Comparison of ENCODE assay signal across 8 cellular contexts in the genomic region with DNA sequence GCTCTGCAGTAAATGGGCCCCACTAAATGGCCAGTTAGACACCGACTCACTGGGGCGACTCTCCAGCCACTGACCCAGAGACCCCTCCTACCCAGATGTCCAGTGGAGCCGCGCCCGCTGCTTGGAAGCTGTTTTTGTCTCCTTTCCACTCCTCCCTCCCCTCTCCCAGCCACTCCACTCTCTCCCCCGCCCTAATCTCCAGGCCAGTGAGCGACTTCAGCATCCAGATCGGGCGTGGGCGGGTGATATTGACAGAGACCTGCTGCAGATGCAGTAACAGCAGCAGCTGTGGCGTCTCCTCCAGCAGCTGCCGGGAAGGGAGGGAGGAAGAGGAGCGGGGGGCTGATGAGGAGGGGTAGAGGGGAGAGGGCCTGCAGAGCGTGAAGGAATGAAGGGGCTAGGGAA. TPM values are rescaled to one million over a fixed set of nuclear protein-coding genes. Genes with fewer than 3 reads are reported as not detected.
DNase-seq lines count a peak whose midpoint lies in the region; ATAC-seq, FAIRE-seq and TF ChIP-seq lines count a peak whose summit lies in the region.

A gene (minus strand): TSS at position 110 of the 405 bp plus-strand sequence. CDS start 16,553 bp downstream, outside the sequence.

- FAIRE-seq in H54 (lab: Jason Lieb, UNC), result no peak

- H3K27ac ChIP-seq in SJCRH30 (no peak within 1 kb of the TSS), rectal smooth muscle tissue (ENCODE audit: low read depth, low read length) (peak within 1 kb of the TSS; percentile 79)

- intact Hi-C loops in left cardiac atrium (cut with DNase I), result no loop called here

- H3K4me1 ChIP-seq in SJCRH30 (no peaks in the 10 kb centered on the region), rectal smooth muscle tissue (ENCODE audit: control insufficient read depth, insufficient read depth, low read length) (peaks cover 11% of the 10 kb centered on the region)

- no peaks in the 10 kb centered on the region for H3K36me3 ChIP-seq in SJCRH30
- no peaks in the 10 kb centered on the region for H3K36me3 ChIP-seq in rectal smooth muscle tissue (ENCODE audit: control insufficient read depth, insufficient read depth, low read length)

- ATAC-seq in left cardiac atrium, result peak; percentile 83 to 97
- no peak for ATAC-seq in GM18520 (IDR thresholded peaks at IDR 0.05; ENCODE audit: unreplicated experiment)
- no peak for ATAC-seq in HG03039 (IDR thresholded peaks at IDR 0.05; ENCODE audit: unreplicated experiment)

- H3K9me3 ChIP-seq in SJCRH30 (replicated peaks), result 0 out of 2 replicates have a peak, but pooled peaks cover 2% of the 10 kb centered on the region

- DNase-seq in H54 (ENCODE audit: insufficient read length, low spot score) (peak; percentile 7), SJCRH30 (peak; percentile 71 to 79), left cardiac atrium (peak; percentile 82), T-helper 2 cell (no peak), GOT3 (lab: John Stamatoyannopoulos, UW) (no peak)

- H3K27me3 ChIP-seq in SJCRH30, result no peaks in the 10 kb centered on the region
- no peaks in the 10 kb centered on the region for H3K27me3 ChIP-seq in rectal smooth muscle tissue (ENCODE audit: control insufficient read depth, insufficient read depth, low read length)

- H3K9ac ChIP-seq in rectal smooth muscle tissue (ENCODE audit: low read length), result peak within 1 kb of the TSS; percentile 70

- peak within 1 kb of the TSS; percentile 39 for H3K4me3 ChIP-seq in SJCRH30
- H3K4me3 ChIP-seq in rectal smooth muscle tissue (ENCODE audit: low read length), result peak within 1 kb of the TSS; percentile 76

- TF ChIP-seq POLR2A in H54 (IDR thresholded peaks at IDR 0.05; ENCODE audit: low read depth, low read length), result no peak

RNA-seq across cellular contexts. Expression of the gene that starts here (rescaled TPM):
- total RNA-seq in SJCRH30 (2014; rRNA removed; shearing (Covaris generic)), result 0.13 and 0.18 TPM in 2 replicates
- total RNA-seq in left cardiac atrium, result 10 to 100 TPM; 10.7 to 27.5 TPM

Comparison
In these comparisons a context has a peak if more than half of its experiments do, and no peak if none do; other contexts are left out.
1. Peak in DNase-seq and H3K4me3 ChIP-seq in SJCRH30; RNA of the gene not detected or under 1 TPM.
2. DNase-seq: peak in H54 (single experiment) and left cardiac atrium (single experiment); none in T-helper 2 cell (0 of 5) and GOT3 (single experiment).
3. ATAC-seq: peak in left cardiac atrium (2 of 2); none in GM18520 (single experiment) and HG03039 (single experiment).